ENCODE assay signal across 39 cellular contexts in genomic region chr5:158378931-158379330, GRCh38.
"Had no signal": no experiment of that assay in that cellular context is flagged by ENCODE, and none has a peak within 500 bp of the region (broad histone marks: within the 10 kb centered on the region; RNA-seq: fewer than 3 reads in every experiment).

No MANE protein-coding gene starts in this region.

- H3K4me1 ChIP-seq: body of pancreas, breast epithelium, Peyer's patch had no signal

- H3K27ac ChIP-seq: ascending aorta, body of pancreas, breast epithelium, Peyer's patch, RWPE1, VCaP had no signal

- H3K4me3 ChIP-seq: ascending aorta, body of pancreas, breast epithelium, MG63, Peyer's patch had no signal

- H3K9me3 ChIP-seq: ascending aorta, body of pancreas, breast epithelium, Peyer's patch had no signal

- FAIRE-seq: colon had no signal

- DNase-seq: activated CD4-positive, alpha-beta T cell treated with anti-CD3 and anti-CD28 coated beads, Interleukin-2, amount 10 ng/mL, durations not matched to agents 24 days and 14 days; activated CD4-positive, alpha-beta T cell treated with anti-CD3 and anti-CD28 coated beads, Interleukin-2, amount 50 U/mL, for 4 hours; activated CD4-positive, CD25-positive, alpha-beta regulatory T cell; activated CD8-positive, alpha-beta T cell treated with anti-CD3 and anti-CD28 coated beads for 36 hours; activated effector memory CD4-positive, alpha-beta T cell treated with anti-CD3 and anti-CD28 coated beads, Interleukin-2, amount 50 U/mL, for 16 hours; activated naive CD4-positive, alpha-beta T cell; activated naive CD4-positive, alpha-beta T cell treated with anti-CD3 and anti-CD28 coated beads, Interleukin-2, amount 50 U/mL, for 16 hours; activated naive CD8-positive, alpha-beta T cell treated with anti-CD3 and anti-CD28 coated beads for 36 hours; activated T-cell treated with anti-CD3 and anti-CD28 coated beads, Interleukin-2, amount 50 U/mL, for 1 hour; activated T-cell treated with anti-CD3 and anti-CD28 coated beads, Interleukin-2, amount 50 U/mL, for 72 hours; amygdala; body of pancreas; cerebellar nuclear complex; Kasumi-1; MG63; NCI-H1048; NCI-H1105 treated with DMSO at 0.1 percent for 48 hours; NCI-H1436; NCI-H1694; NCI-H1930; NCI-H2081 treated with DMSO at 0.1 percent for 48 hours; NCI-H226; NCI-H446 treated with DMSO at 0.1 percent for 48 hours; NCI-H69; NK-92 treated with Interleukin-12 subunit alpha and Interleukin-12 subunit beta, amount 100 ng/mL, for 24 hours; PC-3; Peyer's patch; SIG-M5; SW 1271; T-helper 1 cell; T-helper 2 cell; T-helper 9 cell had no signal

- H3K27me3 ChIP-seq: ascending aorta, body of pancreas, breast epithelium, MG63, Peyer's patch had no signal

- ATAC-seq: activated CD8-positive, alpha-beta T cell treated with anti-CD3 and anti-CD28 coated beads for 36 hours; activated T-cell treated with anti-CD3 and anti-CD28 coated beads, Interleukin-2, amount 50 U/mL, for 72 hours; activated T-helper 17 cell treated with anti-CD3 and anti-CD28 coated beads, Interleukin-2, amount 50 U/mL, for 72 hours; body of pancreas; PC-3; Right ventricle myocardium inferior had no signal

- H3K36me3 ChIP-seq: ascending aorta, breast epithelium, MG63, Peyer's patch had no signal
